Comparison of ENCODE assay signal across 10 cellular contexts in the genomic region with DNA sequence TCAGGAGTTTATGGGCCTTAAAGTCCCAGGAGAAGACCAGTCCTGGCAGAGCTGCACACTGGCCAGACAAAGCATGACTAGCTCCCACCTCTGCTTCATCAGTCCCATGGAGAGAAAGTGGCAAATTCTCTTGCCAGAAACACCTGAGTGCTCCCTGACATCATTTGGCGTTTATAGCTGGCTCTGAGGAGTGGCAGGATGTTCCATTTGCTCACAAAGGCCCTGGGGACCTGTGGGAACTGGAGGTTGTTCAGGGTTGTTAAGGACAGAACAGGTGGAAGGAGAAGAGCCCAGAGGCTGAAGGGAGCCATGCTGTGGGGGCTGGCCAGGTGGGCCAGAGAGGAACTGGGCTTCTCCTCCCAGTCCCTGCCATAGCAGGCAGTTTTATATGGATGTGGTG. TPM values are rescaled to one million over a fixed set of nuclear protein-coding genes. Genes with fewer than 3 reads are reported as not detected.
DNase-seq lines count a peak whose midpoint lies in the region; FAIRE-seq and TF ChIP-seq lines count a peak whose summit lies in the region.
"Had no signal": no experiment of that assay in that cellular context is flagged by ENCODE, and none has a peak within 500 bp of the region (broad histone marks: within the 10 kb centered on the region; RNA-seq: fewer than 3 reads in every experiment).

No MANE protein-coding gene starts in this region.

- H4K8ac ChIP-seq in H1 (ENCODE audit: extremely low read depth, insufficient read depth, low read length), result no peak overlapping the region

- H3K4me2 ChIP-seq in H1 (ENCODE audit: insufficient read depth in 1 of 2, low read depth in 2 of 2, low read length in 2 of 2), result no peak overlapping the region

- H3K9me3 Mint-ChIP-seq in endothelial cell (ENCODE audit: unreplicated experiment), result no peaks in the 10 kb centered on the region

- H3K4me1 ChIP-seq in H1 (replicated peaks in 1 of 4; ENCODE audit: control insufficient read depth in 3 of 4, insufficient read depth in 4 of 4, low read length in 3 of 4), result peaks cover 9 to 21% (median 13%) of the 10 kb centered on the region in 4 experiments
- H3K4me1 ChIP-seq in prostate gland (replicated peaks), result peaks cover 24% of the 10 kb centered on the region

- intact Hi-C loops in prostate gland (cut with DNase I), result no loop called here

- H3K4me3 ChIP-seq in H1 (ENCODE audit: extremely low read depth in 1 of 4, insufficient read depth in 2 of 4, low read depth in 3 of 4, low read length in 4 of 4), result no peak overlapping the region
- no peak overlapping the region for H3K4me3 ChIP-seq in prostate gland

- H3K9me3 ChIP-seq in H1 (ENCODE audit: insufficient read depth in 2 of 2, low read depth in 1 of 2, low read length in 1 of 2), result no peaks in the 10 kb centered on the region
- H3K9me3 ChIP-seq in prostate gland, result no peaks in the 10 kb centered on the region

- H4K20me1 ChIP-seq in H1 (replicated peaks in 1 of 2; ENCODE audit: control insufficient read depth in 1 of 2, insufficient read depth in 2 of 2, low read length in 2 of 2), result no peaks in the 10 kb centered on the region

- TF ChIP-seq CTCF in H1 (IDR thresholded peaks at IDR 0.05; ENCODE audit: control extremely low read depth in 1 of 3, insufficient read depth in 1 of 3, low read depth in 1 of 3, low read length in 3 of 3), result no peak
- peak in 1 of 4 experiments; percentile 6 for TF ChIP-seq CTCF in prostate gland (IDR thresholded peaks at IDR 0.05)
- no peak for TF ChIP-seq CTCF in endothelial cell (IDR thresholded peaks at IDR 0.05; ENCODE audit: unreplicated experiment)

- no peak overlapping the region for H3K4me3 Mint-ChIP-seq in endothelial cell (ENCODE audit: unreplicated experiment)

- 0 out of 2 replicates have a peak overlapping the region, but pooled peaks have one; percentile 26 for H2BK20ac ChIP-seq in H1 (ENCODE audit: low read length)

- no peak overlapping the region for H3K56ac ChIP-seq in H1 (replicated peaks; ENCODE audit: insufficient read length, low read depth, low read length)

- H2BK15ac ChIP-seq in H1 (ENCODE audit: low read length), result no peak overlapping the region

- H3K79me1 ChIP-seq in H1 (ENCODE audit: low read depth, low read length), result no peaks in the 10 kb centered on the region

- H3K14ac ChIP-seq in H1 (ENCODE audit: insufficient read length), result no peak overlapping the region

- no peak overlapping the region for H3K9ac ChIP-seq in H1 (replicated peaks in 1 of 4; ENCODE audit: extremely low read depth in 1 of 4, low read depth in 3 of 4, low read length in 3 of 4)

- H3K4me1 Mint-ChIP-seq in endothelial cell (ENCODE audit: unreplicated experiment), result peaks cover 7% of the 10 kb centered on the region

- no peak overlapping the region for H4K91ac ChIP-seq in H1 (replicated peaks; ENCODE audit: insufficient read length, low read length)

- TF ChIP-seq EP300 in H1 (IDR thresholded peaks at IDR 0.05; ENCODE audit: borderline replicate concordance in 1 of 2, low read depth in 2 of 2, low read length in 2 of 2), result no peak

- DNase-seq in DMS79 treated with DMSO at 0.1 percent for 48 hours (lab: John Stamatoyannopoulos, UW) (peak; percentile 81), NCI-H2107 treated with DMSO at 0.1 percent for 48 hours (lab: John Stamatoyannopoulos, UW; ENCODE audit: unreplicated experiment) (peak; percentile 75), H1 (ENCODE audit: low read depth in 1 of 2, low spot score in 2 of 2) (no peak), prostate gland (ENCODE audit: low spot score) (peak; percentile 30), endothelial cell (ENCODE audit: low spot score) (no peak), NOMO-1 (lab: John Stamatoyannopoulos, UW; ENCODE audit: unreplicated experiment in 2 of 2) (no peak), NCI-H1417 treated with DMSO at 0.1 percent for 48 hours (lab: John Stamatoyannopoulos, UW) (no peak)
- DNase-seq: activated naive CD4-positive, alpha-beta T cell; KG1 had no signal

- H3K23ac ChIP-seq in H1 (ENCODE audit: insufficient read length), result no peak overlapping the region

- no peak overlapping the region for H3K27ac Mint-ChIP-seq in endothelial cell (ENCODE audit: unreplicated experiment)

- TF ChIP-seq POLR2A in H1 (IDR thresholded peaks at IDR 0.05; ENCODE audit: control extremely low read depth in 1 of 2, low read depth in 2 of 2, low read length in 2 of 2) (no peak), prostate gland (IDR thresholded peaks at IDR 0.05) (no peak)

- no peak overlapping the region for H3K4ac ChIP-seq in H1 (replicated peaks; ENCODE audit: insufficient read length, low read depth, low read length)

- no peak overlapping the region for H3K18ac ChIP-seq in H1 (ENCODE audit: extremely low read depth, low read length)

- no peaks in the 10 kb centered on the region for H3K27me3 ChIP-seq in H1 (replicated peaks in 1 of 4; ENCODE audit: control insufficient read depth in 3 of 4, extremely low read depth in 1 of 4, insufficient read depth in 3 of 4, low read length in 3 of 4)
- H3K27me3 ChIP-seq in prostate gland (replicated peaks; ENCODE audit: insufficient read depth), result no peaks in the 10 kb centered on the region

- no peak overlapping the region for H2AK5ac ChIP-seq in H1 (ENCODE audit: low read depth, low read length)

- H3K36me3 Mint-ChIP-seq in endothelial cell (ENCODE audit: low read depth, unreplicated experiment), result no peaks in the 10 kb centered on the region

- H3K36me3 ChIP-seq in H1 (ENCODE audit: control insufficient read depth in 2 of 4, insufficient read depth in 4 of 4, low read length in 3 of 4) (no peaks in the 10 kb centered on the region), prostate gland (no peaks in the 10 kb centered on the region)

- no peak overlapping the region for H2AFZ ChIP-seq in H1 (ENCODE audit: low read length)

- no peak for FAIRE-seq in H1 (lab: Jason Lieb, UNC)
- FAIRE-seq: TTC549 had no signal

- CTCF ChIA-PET in H1 (lab: Charles Lee; ENCODE audit: partially characterized antibody), result interaction anchor here (0.8 to 1.1 kb wide), 3 partner anchors 54 to 111 kb away, joined by 3 read pairs; no protein-coding TSS in a partner anchor

- H3K27ac ChIP-seq in H1 (ENCODE audit: low read depth, low read length), result no peak overlapping the region
- peak overlapping the region; percentile 34 to 43 for H3K27ac ChIP-seq in prostate gland

- no peak overlapping the region for H2BK12ac ChIP-seq in H1 (ENCODE audit: low read depth, low read length)

- no peak overlapping the region for H4K5ac ChIP-seq in H1 (ENCODE audit: insufficient read length, low read depth, low read length)

- no peaks in the 10 kb centered on the region for H3K23me2 ChIP-seq in H1 (ENCODE audit: low read depth, low read length)

- no peak overlapping the region for H2BK120ac ChIP-seq in H1 (replicated peaks; ENCODE audit: low read depth, low read length)

- no peak for TF ChIP-seq RAD21 in H1 (IDR thresholded peaks at IDR 0.05 in 1 of 2, conservative IDR thresholded peaks at IDR 0.05 in 1 of 2; ENCODE audit: low read depth in 2 of 2, low read length in 2 of 2)

- POLR2A ChIA-PET in H1 (lab: Charles Lee; ENCODE audit: partially characterized antibody), result interaction anchor here (1.1 kb wide), 2 partner anchors 12 to 56 kb away, joined by 3 to 4 read pairs; a partner anchor contains a TSS

- H3K27me3 Mint-ChIP-seq in endothelial cell (ENCODE audit: unreplicated experiment), result peaks cover 6% of the 10 kb centered on the region

- H3K79me2 ChIP-seq in H1 (ENCODE audit: control insufficient read depth in 1 of 2, insufficient read depth in 2 of 2, low read length in 2 of 2), result no peaks in the 10 kb centered on the region

- no peak overlapping the region for H2BK5ac ChIP-seq in H1 (ENCODE audit: low read depth, low read length)

- whole genome bisulfite sequencing in H1 (ENCODE audit: extremely low coverage in 1 of 2, insufficient coverage in 1 of 2, insufficient read length in 1 of 2, insufficient replicate concordance in 2 of 2, low coverage in 1 of 2, low lambda C conversion rate in 2 of 2, missing lambda C conversion rate in 1 of 2), 2 experiments, result 87% methylated on average over 1 of the region's 1 CpG; no CpG with 5 or more reads in 1 of the 2 experiments
- WGBS in prostate gland, result 20% methylated on average over 1 of the region's 1 CpG

TF ChIP-seq in H1, 55 proteins besides CTCF, POLR2A, EP300 and RAD21:
- TF ChIP-seq SIRT6 (IDR thresholded peaks at IDR 0.05; ENCODE audit: low read length) (no peak), NRF1 (IDR thresholded peaks at IDR 0.05; ENCODE audit: low read depth, low read length) (no peak)
- TF ChIP-seq, protein P1, sequence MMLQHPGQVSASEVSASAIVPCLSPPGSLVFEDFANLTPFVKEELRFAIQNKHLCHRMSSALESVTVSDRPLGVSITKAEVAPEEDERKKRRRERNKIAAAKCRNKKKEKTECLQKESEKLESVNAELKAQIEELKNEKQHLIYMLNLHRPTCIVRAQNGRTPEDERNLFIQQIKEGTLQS (IDR thresholded peaks at IDR 0.05; ENCODE audit: insufficient read depth, low read depth, low read length), result no peak

RNA-seq across cellular contexts. Expression of a gene that starts 56.1 kb away (rescaled TPM):
- 3,180 and 3,341 TPM in 2 replicates for total RNA-seq in H1 (2021; fragmentation: NEBNext Ultra II Directional; extraction: Animal tissue kit (Norgen Biotek cat#: 25700))
- polyA plus RNA-seq in H1 (2011; rRNA removed), result 1,723 and 1,737 TPM in 2 replicates
- 2,977 TPM for polyA plus RNA-seq in H1 (2011; cell fraction: cytosol; rRNA removed)
- 4,552 TPM for polyA plus RNA-seq in H1 (2011; cell fraction: nucleus; rRNA removed)
- 3,740 to 6,593 TPM (median 5,844 TPM) in 4 replicates for polyA plus RNA-seq in H1 (2012, experiment 1 of 2)
- polyA plus RNA-seq in H1 (2012, experiment 2 of 2), result 4,216 TPM
- 12,293 TPM for polyA plus RNA-seq in H1 (2013, experiment 1 of 2)
- polyA plus RNA-seq in H1 (2013, experiment 2 of 2), result 12,251 TPM
- 601 and 656 TPM in 2 replicates for polyA minus RNA-seq in H1 (2011; rRNA and poly(A)+ RNA removed)
- polyA minus RNA-seq in H1 (2011; cell fraction: cytosol; rRNA and poly(A)+ RNA removed), result 1,160 TPM
- polyA minus RNA-seq in H1 (2011; cell fraction: nucleus; rRNA and poly(A)+ RNA removed), result 777 TPM
- total RNA-seq in prostate gland (1,000 to 10,000 TPM; 1,435 to 1,814 TPM), endothelial cell (ENCODE audit: unreplicated experiment) (2,729 TPM)

Comparison
In these comparisons a context has a peak if more than half of its experiments do, and no peak if none do; other contexts are left out.
1. DNase-seq: peak in DMS79 treated with DMSO at 0.1 percent for 48 hours (single experiment), NCI-H2107 treated with DMSO at 0.1 percent for 48 hours (single experiment) and prostate gland (single experiment); none in H1 (0 of 2), endothelial cell (single experiment), NOMO-1 (0 of 2) and NCI-H1417 treated with DMSO at 0.1 percent for 48 hours (single experiment).